Comparison of ENCODE assay signal across 21 cellular contexts in genomic region chr7:98267305-98267704, GRCh38. TPM values are rescaled to one million over a fixed set of nuclear protein-coding genes. Genes with fewer than 3 reads are reported as not detected.
"Had no signal": no experiment of that assay in that cellular context is flagged by ENCODE, and none has a peak within 500 bp of the region (broad histone marks: within the 10 kb centered on the region; RNA-seq: fewer than 3 reads in every experiment).

No MANE protein-coding gene starts in this region.

- DNase-seq: IMR-90, KG1, MM.1S, NCI-H1092 treated with DMSO at 0.1 percent for 48 hours, NCI-H1436, NCI-H187, NCI-H2029, NCI-H2081 treated with DMSO at 0.1 percent for 48 hours, NCI-H2171, NCI-H226, NCI-H446, NCI-H510A, NCI-H524 treated with DMSO at 0.1 percent for 48 hours, NCI-H69, NCI-H774, PC-3, SHP77 had no signal

- H3K9me3 ChIP-seq: SK-N-SH had no signal

- H3K27ac ChIP-seq: RWPE1 had no signal

RNA-seq across cellular contexts. Expression of gene BHLHA15, which starts 56.1 kb away (rescaled TPM):
- total RNA-seq: HT1080, IMR-90, SK-MEL-5 had no signal
- polyA plus RNA-seq: IMR-90 had no signal
